Comparison of ENCODE assay signal across 24 cellular contexts in genomic region chr12:70456953-70457352, GRCh38.
"Had no signal": no experiment of that assay in that cellular context is flagged by ENCODE, and none has a peak within 500 bp of the region (broad histone marks: within the 10 kb centered on the region; RNA-seq: fewer than 3 reads in every experiment).

No MANE protein-coding gene starts in this region.

- DNase-seq: colonic mucosa; cortex of kidney; dermis blood vessel endothelial cell; dorsolateral prefrontal cortex; effector CD4-positive, alpha-beta T cell; effector CD8-positive, alpha-beta T cell; effector memory CD4-positive, alpha-beta T cell; effector memory CD8-positive, alpha-beta T cell; endodermal cell; erythroblast; esophagus squamous epithelium; foreskin fibroblast; foreskin keratinocyte; foreskin melanocyte; gastrocnemius medialis; glutamatergic neuron; head of caudate nucleus; heart left ventricle; heart right ventricle had no signal

- H3K4me1 ChIP-seq: colonic mucosa, esophagus muscularis mucosa, esophagus squamous epithelium, foreskin keratinocyte, gastrocnemius medialis, gastroesophageal sphincter, heart left ventricle, heart right ventricle had no signal

- H3K27ac ChIP-seq: colonic mucosa, coronary artery, dorsolateral prefrontal cortex, epithelial cell of prostate, esophagus muscularis mucosa, esophagus squamous epithelium, foreskin keratinocyte, gastrocnemius medialis, gastroesophageal sphincter, heart left ventricle, heart right ventricle, hepatocyte had no signal

- H3K36me3 ChIP-seq: colonic mucosa, esophagus muscularis mucosa, esophagus squamous epithelium, gastrocnemius medialis, gastroesophageal sphincter, heart left ventricle, heart right ventricle had no signal

- H3K4me3 ChIP-seq: colonic mucosa, coronary artery, dorsolateral prefrontal cortex, esophagus muscularis mucosa, esophagus squamous epithelium, gastrocnemius medialis, gastroesophageal sphincter, heart left ventricle, heart right ventricle, hepatocyte had no signal

- H3K9me3 ChIP-seq: colonic mucosa, esophagus muscularis mucosa, esophagus squamous epithelium, gastrocnemius medialis, gastroesophageal sphincter, heart left ventricle had no signal
